8 cellular contexts compared by ENCODE assay signal in genomic region chr3:71064976-71065763, GRCh38.
DNase-seq lines count a peak whose midpoint lies in the region; ATAC-seq and TF ChIP-seq lines count a peak whose summit lies in the region.

No MANE protein-coding gene starts in this region.

- 0 to 3% (median 2%) methylated on average over 22 to 78 of the region's 79 CpGs for WGBS in adrenal gland, 4 donors
- WGBS in psoas muscle, 3 donors: 0 to 1% (median 0%) methylated on average over 54 to 79 of the region's 79 CpGs

- H3K9me3 ChIP-seq in adrenal gland (replicated peaks in 1 of 3): no peaks in the 10 kb centered on the region
- H3K9me3 ChIP-seq in right atrium auricular region: no peaks in the 10 kb centered on the region
- H3K9me3 ChIP-seq in psoas muscle: no peaks in the 10 kb centered on the region

- H3K27me3 ChIP-seq in adrenal gland (no peaks in the 10 kb centered on the region), right atrium auricular region (no peaks in the 10 kb centered on the region), psoas muscle (ENCODE audit: insufficient read depth in 3 of 3, low read length in 2 of 3) (no peaks in the 10 kb centered on the region)

- peak in 1 of 2 donors; percentile 16 for TF ChIP-seq POLR2A in adrenal gland (IDR thresholded peaks at IDR 0.05)

- TF ChIP-seq CTCF in GM12865 (IDR thresholded peaks at IDR 0.05; ENCODE audit: insufficient read depth, low read depth, low read length, missing control alignments) (no peak), adrenal gland (IDR thresholded peaks at IDR 0.05) (no peak), right atrium auricular region (IDR thresholded peaks at IDR 0.05) (no peak), psoas muscle (IDR thresholded peaks at IDR 0.05) (no peak)

- intact Hi-C loops in adrenal gland (cut with DNase I) (no loop called here), psoas muscle (cut with DNase I) (loop anchor here (5.0 to 10.0 kb wide), 4 partner anchors 58 to 330 kb away; no protein-coding TSS in a partner anchor)

- peak overlapping the region; percentile 55 for H3K4me3 ChIP-seq in GM12865 (ENCODE audit: low read depth, low read length)
- H3K4me3 ChIP-seq in adrenal gland: peak overlapping the region in 2 of 4 donors; percentile 55 to 77
- peak overlapping the region; percentile 59 to 70 for H3K4me3 ChIP-seq in right atrium auricular region
- peak overlapping the region; percentile 71 for H3K4me3 ChIP-seq in psoas muscle

- H3K27ac ChIP-seq in adrenal gland: peak overlapping the region in 4 of 5 donors; percentile 62 to 83 (median 72)
- H3K27ac ChIP-seq in right atrium auricular region: peak overlapping the region; percentile 94 to 97
- H3K27ac ChIP-seq in psoas muscle: peak overlapping the region; percentile 96

- peak; percentile 21 for ATAC-seq in HG03442 (IDR thresholded peaks at IDR 0.05; ENCODE audit: unreplicated experiment)
- ATAC-seq in SK-N-SH treated with all-trans-retinoic acid at 6 μM for 48 hours: peak; percentile 31
- ATAC-seq in psoas muscle: peak; percentile 55 to 69 (median 60)
- no peak for ATAC-seq in HG02610 (IDR thresholded peaks at IDR 0.05; ENCODE audit: unreplicated experiment)

- H3K36me3 ChIP-seq in adrenal gland (replicated peaks in 1 of 2) (no peaks in the 10 kb centered on the region), right atrium auricular region (no peaks in the 10 kb centered on the region), psoas muscle (ENCODE audit: insufficient read depth in 1 of 2, low read depth in 1 of 2) (no peaks in the 10 kb centered on the region)

- H3K4me1 ChIP-seq in adrenal gland (replicated peaks in 1 of 2) (peaks cover 19 to 42% of the 10 kb centered on the region in 2 donors), right atrium auricular region (peaks cover 0 to 56% of the 10 kb centered on the region in 2 donors), psoas muscle (peaks cover 47% of the 10 kb centered on the region)

- DNase-seq in GM12865 (ENCODE audit: low read depth) (peak; percentile 19), adrenal gland (peak; percentile 38 to 67 (median 50)), right atrium auricular region (ENCODE audit: low spot score) (peak; percentile 73), psoas muscle (peak; percentile 50 to 75), NK-92 (lab: John Stamatoyannopoulos, UW; ENCODE audit: unreplicated experiment) (no peak)

TF ChIP-seq in SK-N-SH treated with all-trans-retinoic acid at 6 μM for 48 hours, 23 proteins besides CTCF, POLR2A, EP300 and RAD21:
- no peak for TF ChIP-seq GLIS3 (CRISPR knock-in tag; IDR thresholded peaks at IDR 0.05)

Comparison
In these comparisons a context has a peak if more than half of its experiments do, and no peak if none do; other contexts are left out.
1. intact Hi-C loops: an anchor here in psoas muscle (5.0 to 10.0 kb wide); none called in adrenal gland.